In the genomic region with DNA sequence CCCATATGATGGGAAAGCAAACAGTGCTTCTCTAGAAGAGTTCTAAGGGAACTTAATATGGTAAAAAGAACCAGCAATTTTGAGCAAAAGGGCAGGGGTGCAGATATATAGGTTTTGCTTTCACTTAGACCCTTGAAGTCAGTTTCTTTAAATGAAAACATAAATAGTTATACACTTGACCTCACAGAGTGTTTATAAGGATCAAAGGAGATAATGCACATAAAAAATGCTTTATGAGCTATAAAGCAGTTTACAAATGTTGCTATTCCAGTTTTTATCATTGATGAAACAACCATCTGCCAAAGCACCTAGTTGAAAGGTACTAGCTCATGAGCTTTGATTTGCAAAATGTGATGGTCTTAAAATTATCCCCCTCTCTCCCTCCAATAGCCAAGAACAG, we compare ENCODE assay signal across 2 cellular contexts.
TF ChIP-seq lines count a peak whose summit lies in the region.

No MANE protein-coding gene starts in this region.

TF ChIP-seq in A549, 52 proteins besides CTCF, POLR2A, EP300 and RAD21:
- TF ChIP-seq, protein P1, sequence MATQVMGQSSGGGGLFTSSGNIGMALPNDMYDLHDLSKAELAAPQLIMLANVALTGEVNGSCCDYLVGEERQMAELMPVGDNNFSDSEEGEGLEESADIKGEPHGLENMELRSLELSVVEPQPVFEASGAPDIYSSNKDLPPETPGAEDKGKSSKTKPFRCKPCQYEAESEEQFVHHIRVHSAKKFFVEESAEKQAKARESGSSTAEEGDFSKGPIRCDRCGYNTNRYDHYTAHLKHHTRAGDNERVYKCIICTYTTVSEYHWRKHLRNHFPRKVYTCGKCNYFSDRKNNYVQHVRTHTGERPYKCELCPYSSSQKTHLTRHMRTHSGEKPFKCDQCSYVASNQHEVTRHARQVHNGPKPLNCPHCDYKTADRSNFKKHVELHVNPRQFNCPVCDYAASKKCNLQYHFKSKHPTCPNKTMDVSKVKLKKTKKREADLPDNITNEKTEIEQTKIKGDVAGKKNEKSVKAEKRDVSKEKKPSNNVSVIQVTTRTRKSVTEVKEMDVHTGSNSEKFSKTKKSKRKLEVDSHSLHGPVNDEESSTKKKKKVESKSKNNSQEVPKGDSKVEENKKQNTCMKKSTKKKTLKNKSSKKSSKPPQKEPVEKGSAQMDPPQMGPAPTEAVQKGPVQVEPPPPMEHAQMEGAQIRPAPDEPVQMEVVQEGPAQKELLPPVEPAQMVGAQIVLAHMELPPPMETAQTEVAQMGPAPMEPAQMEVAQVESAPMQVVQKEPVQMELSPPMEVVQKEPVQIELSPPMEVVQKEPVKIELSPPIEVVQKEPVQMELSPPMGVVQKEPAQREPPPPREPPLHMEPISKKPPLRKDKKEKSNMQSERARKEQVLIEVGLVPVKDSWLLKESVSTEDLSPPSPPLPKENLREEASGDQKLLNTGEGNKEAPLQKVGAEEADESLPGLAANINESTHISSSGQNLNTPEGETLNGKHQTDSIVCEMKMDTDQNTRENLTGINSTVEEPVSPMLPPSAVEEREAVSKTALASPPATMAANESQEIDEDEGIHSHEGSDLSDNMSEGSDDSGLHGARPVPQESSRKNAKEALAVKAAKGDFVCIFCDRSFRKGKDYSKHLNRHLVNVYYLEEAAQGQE (IDR thresholded peaks at IDR 0.05) = no peak
- TF ChIP-seq ZFP36 (IDR thresholded peaks at IDR 0.05; ENCODE audit: borderline replicate concordance, partially characterized antibody) = no peak
- no peak for TF ChIP-seq BHLHE40 (IDR thresholded peaks at IDR 0.05; ENCODE audit: low read depth, low read length)
- TF ChIP-seq TP53 (CRISPR knock-in tag; IDR thresholded peaks at IDR 0.05) = no peak
- TF ChIP-seq, protein P2, sequence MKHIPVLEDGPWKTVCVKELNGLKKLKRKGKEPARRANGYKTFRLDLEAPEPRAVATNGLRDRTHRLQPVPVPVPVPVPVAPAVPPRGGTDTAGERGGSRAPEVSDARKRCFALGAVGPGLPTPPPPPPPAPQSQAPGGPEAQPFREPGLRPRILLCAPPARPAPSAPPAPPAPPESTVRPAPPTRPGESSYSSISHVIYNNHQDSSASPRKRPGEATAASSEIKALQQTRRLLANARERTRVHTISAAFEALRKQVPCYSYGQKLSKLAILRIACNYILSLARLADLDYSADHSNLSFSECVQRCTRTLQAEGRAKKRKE (CRISPR knock-in tag; IDR thresholded peaks at IDR 0.05; ENCODE audit: low read depth) = no peak
- TF ChIP-seq JUNB (IDR thresholded peaks at IDR 0.05) = no peak
- TF ChIP-seq JUN (IDR thresholded peaks at IDR 0.05) = no peak

TF ChIP-seq in IMR-90, 13 proteins besides CTCF, POLR2A, EP300 and RAD21 (continued from another document):
- TF ChIP-seq, protein P3, sequence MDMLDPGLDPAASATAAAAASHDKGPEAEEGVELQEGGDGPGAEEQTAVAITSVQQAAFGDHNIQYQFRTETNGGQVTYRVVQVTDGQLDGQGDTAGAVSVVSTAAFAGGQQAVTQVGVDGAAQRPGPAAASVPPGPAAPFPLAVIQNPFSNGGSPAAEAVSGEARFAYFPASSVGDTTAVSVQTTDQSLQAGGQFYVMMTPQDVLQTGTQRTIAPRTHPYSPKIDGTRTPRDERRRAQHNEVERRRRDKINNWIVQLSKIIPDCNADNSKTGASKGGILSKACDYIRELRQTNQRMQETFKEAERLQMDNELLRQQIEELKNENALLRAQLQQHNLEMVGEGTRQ (IDR thresholded peaks at IDR 0.05; ENCODE audit: low read depth, low read length) = no peak
- TF ChIP-seq RCOR1 (IDR thresholded peaks at IDR 0.05; ENCODE audit: insufficient replicate concordance, low read length) = no peak
- no peak for TF ChIP-seq CHD1 (IDR thresholded peaks at IDR 0.05; ENCODE audit: low read depth, low read length)
- TF ChIP-seq NFE2L2 (IDR thresholded peaks at IDR 0.05; ENCODE audit: low read depth, low read length) = no peak
- no peak for TF ChIP-seq MAFK (IDR thresholded peaks at IDR 0.05; ENCODE audit: low read depth, low read length)
- TF ChIP-seq MXI1 (IDR thresholded peaks at IDR 0.05; ENCODE audit: borderline replicate concordance, low read depth, low read length) = no peak
- TF ChIP-seq CEBPB (IDR thresholded peaks at IDR 0.05; ENCODE audit: low read depth, low read length) = no peak
- no peak for TF ChIP-seq SMC3 (IDR thresholded peaks at IDR 0.05; ENCODE audit: low read depth, low read length)
